In genomic region chr18:22524783-22525182, GRCh38 we compare ENCODE assay signal across 26 cellular contexts.
"Had no signal": no experiment of that assay in that cellular context is flagged by ENCODE, and none has a peak within 500 bp of the region (broad histone marks: within the 10 kb centered on the region; RNA-seq: fewer than 3 reads in every experiment).

No MANE protein-coding gene starts in this region.

- ATAC-seq: activated CD8-positive, alpha-beta T cell treated with anti-CD3 and anti-CD28 coated beads for 36 hours; K562; PC-3; Right ventricle myocardium inferior had no signal

- H3K9me3 ChIP-seq: adrenal gland, Peyer's patch had no signal

- DNase-seq: activated CD4-positive, alpha-beta T cell treated with anti-CD3 and anti-CD28 coated beads, Interleukin-2, amount 10 ng/mL, durations not matched to agents 24 days and 14 days; activated CD4-positive, alpha-beta T cell treated with anti-CD3 and anti-CD28 coated beads, Interleukin-2, amount 50 U/mL, for 4 hours; activated CD8-positive, alpha-beta T cell treated with anti-CD3 and anti-CD28 coated beads for 36 hours; activated gamma-delta T cell; activated naive CD4-positive, alpha-beta T cell treated with Interleukin-2 at 50 U/mL for 16 hours; activated T-cell treated with anti-CD3 and anti-CD28 coated beads, Interleukin-2, amount 50 U/mL, for 24 hours; adrenal gland; central memory CD4-positive, alpha-beta T cell; NCI-H1092 treated with DMSO at 0.1 percent for 48 hours; NCI-H1417; NCI-H146; NCI-H187; NCI-H2029 treated with DMSO at 0.1 percent for 48 hours; NCI-H2107; NCI-H2171; NCI-H510A; NCI-H526; NCI-H748 treated with DMSO at 0.1 percent for 48 hours; NK-92 treated with Interleukin-12 subunit alpha and Interleukin-12 subunit beta, amount 100 ng/mL, for 24 hours; PC-3; Peyer's patch; T1000 had no signal

- H3K4me3 ChIP-seq: adrenal gland, K562, Peyer's patch, SK-N-MC had no signal

- H3K27me3 ChIP-seq: adrenal gland, Peyer's patch had no signal

- H3K36me3 ChIP-seq: adrenal gland, Peyer's patch had no signal

- H3K4me1 ChIP-seq: Peyer's patch had no signal

- H3K27ac ChIP-seq: adrenal gland, Peyer's patch, RWPE1, SK-N-MC had no signal
